In the genomic region with DNA sequence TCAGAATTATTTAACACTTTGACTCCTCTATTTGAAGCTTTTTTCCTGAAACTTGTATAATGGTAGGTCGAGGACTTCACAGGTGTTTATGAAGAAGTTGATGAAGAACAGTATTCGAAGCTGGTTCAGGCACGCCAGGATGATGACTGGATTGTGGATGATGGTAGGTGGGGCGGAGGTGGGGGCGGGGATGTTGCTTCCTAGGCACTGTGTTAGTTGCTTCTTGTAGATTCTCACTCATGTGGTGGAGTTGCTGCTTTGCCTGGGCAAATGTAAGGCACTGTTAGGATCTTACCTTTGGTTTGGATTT, we compare ENCODE assay signal across 20 cellular contexts. TPM values are rescaled to one million over a fixed set of nuclear protein-coding genes. Genes with fewer than 3 reads are reported as not detected.
"Had no signal": no experiment of that assay in that cellular context is flagged by ENCODE, and none has a peak within 500 bp of the region (broad histone marks: within the 10 kb centered on the region; RNA-seq: fewer than 3 reads in every experiment).

No MANE protein-coding gene starts in this region.

- H3K27ac Mint-ChIP-seq: activated CD8-positive, alpha-beta T cell treated with anti-CD3 and anti-CD28 coated beads, Interleukin-2, amount 10 ng/mL, durations not matched to agents 7 days and 5 days; immature natural killer cell; nephron progenitor cell had no signal

- H3K4me1 Mint-ChIP-seq: immature natural killer cell, nephron progenitor cell had no signal

- ATAC-seq: activated CD8-positive, alpha-beta T cell treated with anti-CD3 and anti-CD28 coated beads, Interleukin-2, amount 10 ng/mL, durations not matched to agents 7 days and 5 days; left lobe of liver; lower lobe of right lung; mucosa of descending colon; right cardiac atrium; upper lobe of right lung had no signal

- H3K4me3 Mint-ChIP-seq: activated CD8-positive, alpha-beta T cell treated with anti-CD3 and anti-CD28 coated beads, Interleukin-2, amount 10 ng/mL, durations not matched to agents 7 days and 5 days; activated naive CD8-positive, alpha-beta T cell; immature natural killer cell; nephron progenitor cell; stimulated activated naive CD8-positive, alpha-beta T cell treated with anti-CD3 and anti-CD28 coated beads, Interleukin-15, Interleukin-2, amounts not matched to agents 100 ng/mL and 50 ng/mL, for 24 hours had no signal

- DNase-seq: activated CD4-positive, CD25-positive, alpha-beta regulatory T cell treated with anti-CD3 and anti-CD28 coated beads, Interleukin-2, amount 50 U/mL, for 72 hours; activated CD8-positive, alpha-beta T cell treated with anti-CD3 and anti-CD28 coated beads, Interleukin-2, amount 10 ng/mL, durations not matched to agents 7 days and 5 days; activated effector memory CD4-positive, alpha-beta T cell treated with Interleukin-2 at 50 U/mL for 16 hours; amniotic stem cell; cerebellar nuclear complex; glutamatergic neuron; immature natural killer cell; lower lobe of right lung; mesendoderm; mucosa of descending colon; nephron progenitor cell; right cardiac atrium; substantia nigra; T-helper 1 cell; thyroid gland; upper lobe of right lung; WERI-Rb-1 had no signal

- H3K27me3 Mint-ChIP-seq: activated naive CD8-positive, alpha-beta T cell; stimulated activated naive CD8-positive, alpha-beta T cell treated with anti-CD3 and anti-CD28 coated beads, Interleukin-15, Interleukin-2, amounts not matched to agents 100 ng/mL and 50 ng/mL, for 24 hours had no signal

- H3K9me3 Mint-ChIP-seq: immature natural killer cell; stimulated activated naive CD8-positive, alpha-beta T cell treated with anti-CD3 and anti-CD28 coated beads, Interleukin-15, Interleukin-2, amounts not matched to agents 100 ng/mL and 50 ng/mL, for 24 hours had no signal

RNA-seq across cellular contexts. Expression of gene PCYT1B, which starts 56.0 kb away (rescaled TPM):
- total RNA-seq: activated CD8-positive, alpha-beta T cell treated with anti-CD3 and anti-CD28 coated beads, Interleukin-2, amount 10 ng/mL, durations not matched to agents 7 days and 5 days had no signal
